ENCODE assay signal across 23 cellular contexts in the genomic region with DNA sequence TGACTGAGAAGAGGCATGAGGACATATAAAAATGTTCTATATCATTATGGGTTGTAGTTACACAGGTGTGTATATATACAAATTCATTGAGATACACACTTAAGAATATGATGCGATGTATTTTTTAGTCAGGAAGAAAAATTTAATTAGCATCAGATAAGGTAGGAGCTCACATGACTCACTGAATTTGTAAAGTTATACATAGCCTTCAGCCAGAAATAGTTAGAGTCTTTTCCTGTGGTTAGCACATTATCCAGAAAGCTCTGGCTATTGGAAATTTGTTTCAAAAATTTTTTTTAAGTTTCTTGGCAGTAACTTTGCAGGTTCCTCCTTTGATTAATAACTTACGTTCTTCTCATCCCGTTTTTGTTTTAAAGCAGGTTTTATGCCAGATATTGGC.
DNase-seq lines count a peak whose midpoint lies in the region; ATAC-seq and TF ChIP-seq lines count a peak whose summit lies in the region.
"Had no signal": no experiment of that assay in that cellular context is flagged by ENCODE, and none has a peak within 500 bp of the region (broad histone marks: within the 10 kb centered on the region; RNA-seq: fewer than 3 reads in every experiment).

No MANE protein-coding gene starts in this region.

- H3K27ac ChIP-seq in SK-N-SH (ENCODE audit: low read depth in 2 of 2, low read length in 1 of 2) (no peak overlapping the region), IMR-90 (ENCODE audit: insufficient read depth, low read length) (no peak overlapping the region), smooth muscle cell (ENCODE audit: low read depth) (peak overlapping the region; percentile 54)
- H3K27ac ChIP-seq: 22Rv1, C4-2B, HL-60, SJSA1 had no signal

- no peak overlapping the region for H3K4me3 Mint-ChIP-seq in activated T-helper 17 cell treated with anti-CD3 and anti-CD28 coated beads, Interleukin-2, amount 50 U/mL, for 72 hours

- no TSS peak for BruUV-seq in IMR-90 (replicated peaks; lab: Mats Ljungman, UMichigan)

- POLR2A ChIA-PET in SK-N-SH (lab: Yijun Ruan, JAX) (no interaction called here), IMR-90 (lab: Charles Lee; ENCODE audit: unreplicated experiment) (no interaction called here)

- H3K4me1 Mint-ChIP-seq in activated T-helper 17 cell treated with anti-CD3 and anti-CD28 coated beads, Interleukin-2, amount 50 U/mL, for 72 hours = peaks cover 15% of the 10 kb centered on the region

- TF ChIP-seq CTCF in SK-N-SH (IDR thresholded peaks at IDR 0.05) = no peak
- TF ChIP-seq CTCF in IMR-90 (conservative IDR thresholded peaks at IDR 0.05; ENCODE audit: low read depth, low read length) = no peak
- no peak for TF ChIP-seq CTCF in smooth muscle cell (IDR thresholded peaks at IDR 0.05; ENCODE audit: borderline replicate concordance, insufficient read depth, poor library complexity, severe bottlenecking)

- TF ChIP-seq POLR2A in IMR-90 (IDR thresholded peaks at IDR 0.05; ENCODE audit: low read depth, low read length) = no peak

- intact Hi-C loops in IMR-90 (cut with micrococcal nuclease) = no loop called here

- H3K4me2 ChIP-seq in SK-N-SH = no peak overlapping the region
- H3K4me2 ChIP-seq in IMR-90 (ENCODE audit: low read depth, low read length) = no peak overlapping the region
- peak overlapping the region; percentile 36 for H3K4me2 ChIP-seq in smooth muscle cell

- H3K4me1 ChIP-seq in SK-N-SH (ENCODE audit: control insufficient read depth in 1 of 2, insufficient read depth in 2 of 2, low read depth in 1 of 2, low read length in 1 of 2) = peaks cover 0 to 6% of the 10 kb centered on the region in 2 experiments; a peak in 1 of 4 replicates
- peaks cover 2% of the 10 kb centered on the region; the same call in 1 of the 2 replicates for H3K4me1 ChIP-seq in IMR-90 (ENCODE audit: control insufficient read depth, insufficient read depth, low read length)
- H3K4me1 ChIP-seq in smooth muscle cell (ENCODE audit: low read depth) = peaks cover 13% of the 10 kb centered on the region
- H3K4me1 ChIP-seq: SJSA1 had no signal

- TF ChIP-seq EP300 in SK-N-SH (IDR thresholded peaks at IDR 0.05; ENCODE audit: borderline replicate concordance in 1 of 2, low read depth in 1 of 2, low read length in 1 of 2) = no peak

- H3K23ac ChIP-seq in IMR-90 (ENCODE audit: low read depth, low read length) = no peak overlapping the region

- no peak overlapping the region for H2AK9ac ChIP-seq in IMR-90 (replicated peaks; ENCODE audit: low read depth, low read length, poor library complexity)

- ATAC-seq in SK-N-SH treated with all-trans-retinoic acid at 6 μM for 48 hours = 0 out of 3 replicates have a peak, but pooled peaks have one; percentile 35
- no peak for ATAC-seq in IMR-90 (ENCODE audit: low read depth)
- ATAC-seq in activated T-helper 17 cell treated with anti-CD3 and anti-CD28 coated beads, Interleukin-2, amount 50 U/mL, for 72 hours (replicated peaks) = no peak
- no peak for ATAC-seq in HG03159 (IDR thresholded peaks at IDR 0.05; ENCODE audit: unreplicated experiment)
- ATAC-seq: HepG2, Right ventricle myocardium inferior had no signal

- H3K9ac ChIP-seq in SK-N-SH (no peak overlapping the region), IMR-90 (ENCODE audit: low read depth, low read length) (no peak overlapping the region), smooth muscle cell (ENCODE audit: low read depth) (no peak overlapping the region)

- H3K27me3 Mint-ChIP-seq in activated T-helper 17 cell treated with anti-CD3 and anti-CD28 coated beads, Interleukin-2, amount 50 U/mL, for 72 hours = no peaks in the 10 kb centered on the region

- H2BK15ac ChIP-seq in IMR-90 (ENCODE audit: low read depth, low read length) = no peak overlapping the region

- H4K8ac ChIP-seq in IMR-90 (ENCODE audit: low read depth in 2 of 2, low read length in 2 of 2) = no peak overlapping the region

- H3K79me2 ChIP-seq in SK-N-SH (ENCODE audit: insufficient read depth) (no peaks in the 10 kb centered on the region; the same call in 1 of the 2 replicates), smooth muscle cell (ENCODE audit: low read depth) (no peaks in the 10 kb centered on the region)

- H4K91ac ChIP-seq in IMR-90 (ENCODE audit: insufficient read depth, low read depth, low read length) = no peak overlapping the region

- peaks cover 2 to 4% of the 10 kb centered on the region in 2 experiments; a peak in 3 of 4 replicates for H3K79me1 ChIP-seq in IMR-90 (ENCODE audit: low read depth in 1 of 2, low read length in 2 of 2)

- peaks cover 58 to 62% of the 10 kb centered on the region in 2 experiments for H3K36me3 ChIP-seq in SK-N-SH (replicated peaks in 1 of 2; ENCODE audit: control insufficient read depth in 1 of 2, insufficient read depth in 2 of 2, low read length in 1 of 2)
- peaks cover 9% of the 10 kb centered on the region; the same call in 1 of the 2 replicates for H3K36me3 ChIP-seq in IMR-90 (ENCODE audit: control insufficient read depth, insufficient read depth, low read length)
- H3K36me3 ChIP-seq in smooth muscle cell (ENCODE audit: low read depth) = no peaks in the 10 kb centered on the region

- H2AK5ac ChIP-seq in IMR-90 (ENCODE audit: low read depth, low read length) = no peak overlapping the region

- in situ Hi-C loops in IMR-90 (cut with MboI; ENCODE audit: low sequenced_read_pairs) = loop anchor here (25.0 kb wide), 1 partner anchor 516 kb away; no protein-coding TSS in a partner anchor

- no peak overlapping the region for H2BK5ac ChIP-seq in IMR-90 (ENCODE audit: low read depth, low read length, poor library complexity, severe bottlenecking)

- DNase-seq in SK-N-SH (no peak), IMR-90 (peak; percentile 17), smooth muscle cell (lab: John Stamatoyannopoulos, UW; ENCODE audit: unreplicated experiment) (no peak), AG08396 (ENCODE audit: low spot score) (no peak), NCI-H2107 (lab: John Stamatoyannopoulos, UW) (no peak)
- DNase-seq: DMS53, H7, KBM-7, NCI-H1092 treated with DMSO at 0.1 percent for 48 hours, NCI-H146, NCI-H2029, NCI-H226, NCI-H510A treated with DMSO at 0.1 percent for 48 hours, NCI-H748 treated with DMSO at 0.1 percent for 48 hours had no signal

- H3K9me3 Mint-ChIP-seq in activated T-helper 17 cell treated with anti-CD3 and anti-CD28 coated beads, Interleukin-2, amount 50 U/mL, for 72 hours = no peaks in the 10 kb centered on the region

- no peak overlapping the region for H3K18ac ChIP-seq in IMR-90 (ENCODE audit: low read depth, low read length)

- peaks cover 2% of the 10 kb centered on the region for H3F3A ChIP-seq in SK-N-SH (replicated peaks; ENCODE audit: insufficient read depth)
- no peaks in the 10 kb centered on the region for H3F3A ChIP-seq in smooth muscle cell (ENCODE audit: low read depth)

- CTCF ChIA-PET in SK-N-SH (lab: Yijun Ruan, JAX) = interaction anchor here (0.9 kb wide), 1 partner anchor 10 kb away, joined by 3 read pairs; no protein-coding TSS in a partner anchor
- CTCF ChIA-PET in IMR-90 (lab: Yijun Ruan, JAX) = interaction anchor here (0.6 kb wide), 1 partner anchor 135 kb away, joined by 3 read pairs; no protein-coding TSS in a partner anchor

- no peaks in the 10 kb centered on the region for H3K9me1 ChIP-seq in IMR-90 (ENCODE audit: insufficient read depth, low read length)

- H3K14ac ChIP-seq in IMR-90 (replicated peaks; ENCODE audit: low read depth, low read length) = no peak overlapping the region

- no peak overlapping the region for H3K56ac ChIP-seq in IMR-90 (ENCODE audit: extremely low read depth, insufficient read depth, low read length)

- H4K5ac ChIP-seq in IMR-90 (ENCODE audit: low read depth, low read length) = no peak overlapping the region

- no peak overlapping the region for H2BK120ac ChIP-seq in IMR-90 (ENCODE audit: low read depth, low read length)

- H3K4me3 ChIP-seq in SK-N-SH (ENCODE audit: low read depth in 2 of 2, low read length in 1 of 2) = no peak overlapping the region
- H3K4me3 ChIP-seq in IMR-90 (ENCODE audit: insufficient read depth, low read depth, low read length) = no peak overlapping the region
- H3K4me3 ChIP-seq in smooth muscle cell = no peak overlapping the region
- H3K4me3 ChIP-seq: SJSA1 had no signal

- H3K9me3 ChIP-seq in SK-N-SH (no peaks in the 10 kb centered on the region), IMR-90 (ENCODE audit: control insufficient read depth, insufficient read depth, low read length) (no peaks in the 10 kb centered on the region), smooth muscle cell (replicated peaks; ENCODE audit: low read depth) (no peaks in the 10 kb centered on the region)
- H3K9me3 ChIP-seq: SJSA1 had no signal

- H3K36me3 Mint-ChIP-seq in activated T-helper 17 cell treated with anti-CD3 and anti-CD28 coated beads, Interleukin-2, amount 50 U/mL, for 72 hours (ENCODE audit: low read depth) = peaks cover 95% of the 10 kb centered on the region

- H2BK20ac ChIP-seq in IMR-90 (ENCODE audit: low read depth, low read length) = no peak overlapping the region

- H3K9me2 ChIP-seq in SK-N-SH = no peaks in the 10 kb centered on the region

- 85% methylated on average over 3 of the region's 3 CpGs for WGBS in SK-N-SH (ENCODE audit: low lambda C conversion rate)
- WGBS in IMR-90 (ENCODE audit: extremely low coverage in 2 of 2, insufficient read length in 1 of 2), 2 experiments = no CpG with 5 or more reads among the region's 3 CpGs
- 89% methylated on average over 3 of the region's 3 CpGs for WGBS in smooth muscle cell (ENCODE audit: low lambda C conversion rate)

- no peaks in the 10 kb centered on the region for H4K20me1 ChIP-seq in SK-N-SH (ENCODE audit: insufficient read depth)
- H4K20me1 ChIP-seq in IMR-90 (ENCODE audit: insufficient read depth, low read length) = no peaks in the 10 kb centered on the region
- H4K20me1 ChIP-seq in smooth muscle cell (ENCODE audit: low read depth) = no peaks in the 10 kb centered on the region

- TF ChIP-seq RAD21 in SK-N-SH (IDR thresholded peaks at IDR 0.05; ENCODE audit: low read length) (no peak), IMR-90 (IDR thresholded peaks at IDR 0.05; ENCODE audit: low read length) (no peak)

- H3K27me3 ChIP-seq in SK-N-SH (ENCODE audit: insufficient read depth) = no peaks in the 10 kb centered on the region
- no peaks in the 10 kb centered on the region for H3K27me3 ChIP-seq in IMR-90 (ENCODE audit: control insufficient read depth, insufficient read depth, low read length)
- H3K27me3 ChIP-seq in smooth muscle cell (ENCODE audit: low read depth) = no peaks in the 10 kb centered on the region
- H3K27me3 ChIP-seq: SJSA1 had no signal

- H3K27ac Mint-ChIP-seq in activated T-helper 17 cell treated with anti-CD3 and anti-CD28 coated beads, Interleukin-2, amount 50 U/mL, for 72 hours = peak overlapping the region; percentile 58

- dilution Hi-C loops in IMR-90 (cut with HindIII; ENCODE audit: low sequenced_read_pairs, unreplicated experiment) = no loop called here

- no peak overlapping the region for H3K4ac ChIP-seq in IMR-90 (ENCODE audit: low read depth, low read length)

- H2AFZ ChIP-seq in SK-N-SH (ENCODE audit: low read depth) (no peak overlapping the region), IMR-90 (replicated peaks; ENCODE audit: low read length, poor library complexity) (no peak overlapping the region), smooth muscle cell (ENCODE audit: low read depth) (no peak overlapping the region)

TF ChIP-seq in SK-N-SH treated with all-trans-retinoic acid at 6 μM for 48 hours, 23 proteins besides CTCF, POLR2A, EP300 and RAD21 (continues in another document):
- TF ChIP-seq ZFP30 (CRISPR knock-in tag; IDR thresholded peaks at IDR 0.05) = no peak

TF ChIP-seq in IMR-90, 13 proteins besides CTCF, POLR2A, EP300 and RAD21 (continues in another document):
- no peak for TF ChIP-seq RCOR1 (IDR thresholded peaks at IDR 0.05; ENCODE audit: insufficient replicate concordance, low read length)
